17 cellular contexts compared by ENCODE assay signal in the genomic region with DNA sequence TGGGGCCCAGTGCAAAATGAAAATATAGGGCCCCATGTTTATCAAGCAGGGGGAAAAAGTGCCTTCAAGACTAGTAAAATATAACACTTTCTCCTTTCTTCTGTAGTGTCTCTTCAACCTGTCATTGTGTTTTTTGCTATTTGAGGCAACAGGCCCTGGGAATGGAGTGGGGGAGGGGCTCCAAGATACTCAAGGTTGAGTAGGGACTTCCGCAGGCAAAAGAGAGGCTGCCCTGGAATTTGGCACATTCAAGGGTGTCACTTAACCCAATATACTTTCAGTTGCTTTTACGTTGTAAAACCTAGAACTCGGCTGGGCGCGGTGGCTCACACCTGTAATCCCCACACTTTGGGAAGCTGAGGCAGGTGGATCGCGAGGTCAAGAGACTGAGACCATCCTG.
DNase-seq lines count a peak whose midpoint lies in the region; ATAC-seq and TF ChIP-seq lines count a peak whose summit lies in the region.
"Had no signal": no experiment of that assay in that cellular context is flagged by ENCODE, and none has a peak within 500 bp of the region (broad histone marks: within the 10 kb centered on the region; RNA-seq: fewer than 3 reads in every experiment).

No MANE protein-coding gene starts in this region.

- no peak overlapping the region for H3K27ac Mint-ChIP-seq in endodermal cell
- H3K27ac Mint-ChIP-seq: CD4-positive, alpha-beta T cell had no signal

- H3K4me3 ChIP-seq in cardiac muscle cell (no peak overlapping the region), heart right ventricle (no peak overlapping the region), endodermal cell (ENCODE audit: low read length) (no peak overlapping the region), thoracic aorta (no peak overlapping the region)
- H3K4me3 ChIP-seq: A549, HAP-1 had no signal

- peaks cover 25% of the 10 kb centered on the region for H3K4me1 ChIP-seq in cardiac muscle cell (ENCODE audit: low read depth)
- peaks cover 0 to 21% (median 0%) of the 10 kb centered on the region in 9 donors for H3K4me1 ChIP-seq in heart right ventricle
- H3K4me1 ChIP-seq in endodermal cell (ENCODE audit: control insufficient read depth, insufficient read depth, low read length) = no peaks in the 10 kb centered on the region
- H3K4me1 ChIP-seq in thoracic aorta (ENCODE audit: control insufficient read depth in 1 of 2, low read depth in 2 of 2) = peaks cover 7 to 38% of the 10 kb centered on the region in 2 donors
- H3K4me1 ChIP-seq: A549, Caco-2, HAP-1 had no signal

- no peaks in the 10 kb centered on the region for H3K27me3 Mint-ChIP-seq in endodermal cell (ENCODE audit: insufficient read depth)
- H3K27me3 Mint-ChIP-seq: CD4-positive, alpha-beta T cell had no signal

- intact Hi-C loops in heart right ventricle (cut with DNase I) = loop anchor here in 1 of 10 donors (5.0 kb wide), 1 partner anchor 103 kb away; no protein-coding TSS in a partner anchor

- H3K9me3 ChIP-seq in cardiac muscle cell (ENCODE audit: low read depth) (no peaks in the 10 kb centered on the region), heart right ventricle (peaks cover 0 to 44% (median 28%) of the 10 kb centered on the region in 11 donors), endodermal cell (ENCODE audit: control insufficient read depth, low read length) (no peaks in the 10 kb centered on the region), thoracic aorta (peaks cover 9% of the 10 kb centered on the region)
- H3K9me3 ChIP-seq: HAP-1 had no signal

- H3K9me3 Mint-ChIP-seq in endodermal cell = peaks cover 26% of the 10 kb centered on the region

- H3K4me1 Mint-ChIP-seq in endodermal cell = peaks cover 13% of the 10 kb centered on the region

- H3K36me3 ChIP-seq in cardiac muscle cell (no peaks in the 10 kb centered on the region), heart right ventricle (no peaks in the 10 kb centered on the region), endodermal cell (ENCODE audit: control insufficient read depth, insufficient read depth, low read length) (no peaks in the 10 kb centered on the region), thoracic aorta (no peaks in the 10 kb centered on the region)
- H3K36me3 ChIP-seq: HAP-1 had no signal

- H3K27me3 ChIP-seq in cardiac muscle cell (no peaks in the 10 kb centered on the region), heart right ventricle (no peaks in the 10 kb centered on the region), endodermal cell (ENCODE audit: control insufficient read depth, insufficient read depth, low read length, poor library complexity, severe bottlenecking) (no peaks in the 10 kb centered on the region), thoracic aorta (replicated peaks; ENCODE audit: insufficient read depth) (no peaks in the 10 kb centered on the region)

- 92 to 93% methylated on average over 7 of the region's 7 CpGs for WGBS in heart right ventricle, 2 donors
- 84 to 92% methylated on average over 7 of the region's 7 CpGs for WGBS in endodermal cell (ENCODE audit: insufficient coverage in 1 of 2, insufficient read length in 1 of 2), 2 experiments

- H3K4me3 Mint-ChIP-seq in endodermal cell = no peak overlapping the region
- H3K4me3 Mint-ChIP-seq: CD4-positive, alpha-beta T cell had no signal

- DNase-seq in cardiac muscle cell (ENCODE audit: low read depth in 1 of 2, low spot score in 1 of 2) (peak in 1 of 2 donors; percentile 73), heart right ventricle (no peak), endodermal cell (peak; percentile 68), thoracic aorta (ENCODE audit: low spot score) (no peak), kidney tubule cell (ENCODE audit: low spot score) (no peak), NCI-H526 treated with DMSO at 0.1 percent for 48 hours (lab: John Stamatoyannopoulos, UW) (no peak)
- DNase-seq in stimulated activated naive CD4-positive, alpha-beta T cell treated with Interleukin-2 at 50 U/mL for 16 hours (lab: John Stamatoyannopoulos, UW) = no peak
- DNase-seq: AML-193; Caco-2; CD4-positive, alpha-beta T cell; GDM1; GOT3 had no signal

- H3K9ac ChIP-seq in endodermal cell (ENCODE audit: extremely low read depth, low read length, poor library complexity, severe bottlenecking) = no peak overlapping the region

- H3K27ac ChIP-seq in cardiac muscle cell (peak overlapping the region; percentile 57), heart right ventricle (no peak overlapping the region), endodermal cell (ENCODE audit: low read depth, low read length) (no peak overlapping the region), thoracic aorta (peak overlapping the region; percentile 54 to 61)
- H3K27ac ChIP-seq: 22Rv1, A549, C4-2B, HL-60 had no signal

- H3K36me3 Mint-ChIP-seq in endodermal cell (ENCODE audit: low read depth) = peaks cover 2% of the 10 kb centered on the region

- TF ChIP-seq CTCF in cardiac muscle cell (IDR thresholded peaks at IDR 0.05; ENCODE audit: low read depth, low read length) (no peak), heart right ventricle (IDR thresholded peaks at IDR 0.05) (no peak), endodermal cell (conservative IDR thresholded peaks at IDR 0.05) (no peak), thoracic aorta (IDR thresholded peaks at IDR 0.05) (no peak)

- ATAC-seq in heart right ventricle = no peak
- no peak for ATAC-seq in thoracic aorta (ENCODE audit: insufficient number of reproducible peaks, low FRiP score, low read depth)
- ATAC-seq: A549 had no signal

Comparison
In these comparisons a context has a peak if more than half of its experiments do, and no peak if none do; other contexts are left out.
1. H3K27ac ChIP-seq: peak in cardiac muscle cell (single experiment) and thoracic aorta (2 of 2); none in heart right ventricle (0 of 10) and endodermal cell (single experiment).